Comparison of ENCODE assay signal across 2 cellular contexts in genomic region chr9:130319944-130320696, GRCh38.
TF ChIP-seq lines count a peak whose summit lies in the region.

No MANE protein-coding gene starts in this region.

TF ChIP-seq in A549, 52 proteins besides CTCF, POLR2A, EP300 and RAD21 (continued from another document):
- TF ChIP-seq ATOH8 (CRISPR knock-in tag; IDR thresholded peaks at IDR 0.05; ENCODE audit: low read depth) (no peak), RFX5 (IDR thresholded peaks at IDR 0.05) (no peak), PHF8 (IDR thresholded peaks at IDR 0.05; ENCODE audit: borderline replicate concordance, low read depth) (no peak), HEYL (CRISPR knock-in tag; IDR thresholded peaks at IDR 0.05) (no peak), KDM5A (IDR thresholded peaks at IDR 0.05) (no peak), ZSCAN20 (CRISPR knock-in tag; IDR thresholded peaks at IDR 0.05) (no peak), CHD4 (IDR thresholded peaks at IDR 0.05; ENCODE audit: borderline replicate concordance) (no peak), CBX2 (IDR thresholded peaks at IDR 0.05; ENCODE audit: borderline replicate concordance, low read depth) (no peak), HOXB5 (CRISPR knock-in tag; IDR thresholded peaks at IDR 0.05) (no peak), CHD2 (IDR thresholded peaks at IDR 0.05; ENCODE audit: low read length, partially characterized antibody) (no peak), ZNF302 (CRISPR knock-in tag; IDR thresholded peaks at IDR 0.05) (no peak), EHMT2 (IDR thresholded peaks at IDR 0.05; ENCODE audit: low read depth) (no peak), MAX (IDR thresholded peaks at IDR 0.05) (no peak), CBX8 (IDR thresholded peaks at IDR 0.05) (no peak), RNF2 (IDR thresholded peaks at IDR 0.05; ENCODE audit: borderline replicate concordance, low read depth) (no peak), TP53 (CRISPR knock-in tag; IDR thresholded peaks at IDR 0.05) (no peak), MAZ (IDR thresholded peaks at IDR 0.05; ENCODE audit: borderline replicate concordance, low read depth, low read length) (no peak)
- TF ChIP-seq, protein P1, sequence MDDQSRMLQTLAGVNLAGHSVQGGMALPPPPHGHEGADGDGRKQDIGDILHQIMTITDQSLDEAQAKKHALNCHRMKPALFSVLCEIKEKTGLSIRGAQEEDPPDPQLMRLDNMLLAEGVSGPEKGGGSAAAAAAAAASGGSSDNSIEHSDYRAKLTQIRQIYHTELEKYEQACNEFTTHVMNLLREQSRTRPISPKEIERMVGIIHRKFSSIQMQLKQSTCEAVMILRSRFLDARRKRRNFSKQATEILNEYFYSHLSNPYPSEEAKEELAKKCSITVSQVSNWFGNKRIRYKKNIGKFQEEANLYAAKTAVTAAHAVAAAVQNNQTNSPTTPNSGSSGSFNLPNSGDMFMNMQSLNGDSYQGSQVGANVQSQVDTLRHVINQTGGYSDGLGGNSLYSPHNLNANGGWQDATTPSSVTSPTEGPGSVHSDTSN (IDR thresholded peaks at IDR 0.05) = no peak

TF ChIP-seq in HCT116, 20 proteins besides CTCF, POLR2A, EP300 and RAD21 (continued from another document):
- TF ChIP-seq, protein P2, sequence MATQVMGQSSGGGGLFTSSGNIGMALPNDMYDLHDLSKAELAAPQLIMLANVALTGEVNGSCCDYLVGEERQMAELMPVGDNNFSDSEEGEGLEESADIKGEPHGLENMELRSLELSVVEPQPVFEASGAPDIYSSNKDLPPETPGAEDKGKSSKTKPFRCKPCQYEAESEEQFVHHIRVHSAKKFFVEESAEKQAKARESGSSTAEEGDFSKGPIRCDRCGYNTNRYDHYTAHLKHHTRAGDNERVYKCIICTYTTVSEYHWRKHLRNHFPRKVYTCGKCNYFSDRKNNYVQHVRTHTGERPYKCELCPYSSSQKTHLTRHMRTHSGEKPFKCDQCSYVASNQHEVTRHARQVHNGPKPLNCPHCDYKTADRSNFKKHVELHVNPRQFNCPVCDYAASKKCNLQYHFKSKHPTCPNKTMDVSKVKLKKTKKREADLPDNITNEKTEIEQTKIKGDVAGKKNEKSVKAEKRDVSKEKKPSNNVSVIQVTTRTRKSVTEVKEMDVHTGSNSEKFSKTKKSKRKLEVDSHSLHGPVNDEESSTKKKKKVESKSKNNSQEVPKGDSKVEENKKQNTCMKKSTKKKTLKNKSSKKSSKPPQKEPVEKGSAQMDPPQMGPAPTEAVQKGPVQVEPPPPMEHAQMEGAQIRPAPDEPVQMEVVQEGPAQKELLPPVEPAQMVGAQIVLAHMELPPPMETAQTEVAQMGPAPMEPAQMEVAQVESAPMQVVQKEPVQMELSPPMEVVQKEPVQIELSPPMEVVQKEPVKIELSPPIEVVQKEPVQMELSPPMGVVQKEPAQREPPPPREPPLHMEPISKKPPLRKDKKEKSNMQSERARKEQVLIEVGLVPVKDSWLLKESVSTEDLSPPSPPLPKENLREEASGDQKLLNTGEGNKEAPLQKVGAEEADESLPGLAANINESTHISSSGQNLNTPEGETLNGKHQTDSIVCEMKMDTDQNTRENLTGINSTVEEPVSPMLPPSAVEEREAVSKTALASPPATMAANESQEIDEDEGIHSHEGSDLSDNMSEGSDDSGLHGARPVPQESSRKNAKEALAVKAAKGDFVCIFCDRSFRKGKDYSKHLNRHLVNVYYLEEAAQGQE (IDR thresholded peaks at IDR 0.05; ENCODE audit: low read depth) = no peak
- TF ChIP-seq FOSL1 (IDR thresholded peaks at IDR 0.05; ENCODE audit: low read depth) = no peak
- no peak for TF ChIP-seq ELF1 (IDR thresholded peaks at IDR 0.05; ENCODE audit: borderline replicate concordance, low read depth)
- no peak for TF ChIP-seq CEBPB (IDR thresholded peaks at IDR 0.05; ENCODE audit: low read depth)
- TF ChIP-seq EGR1 (IDR thresholded peaks at IDR 0.05; ENCODE audit: low read depth) = no peak
- TF ChIP-seq JUND (IDR thresholded peaks at IDR 0.05) = no peak
- no peak for TF ChIP-seq MAX (IDR thresholded peaks at IDR 0.05)
- no peak for TF ChIP-seq EZH2phosphoT487 (IDR thresholded peaks at IDR 0.05; ENCODE audit: borderline replicate concordance)
- no peak for TF ChIP-seq YY1 (IDR thresholded peaks at IDR 0.05; ENCODE audit: extremely low read depth, insufficient replicate concordance, low read depth, low read length)
- TF ChIP-seq EZH2 (IDR thresholded peaks at IDR 0.05) = no peak
- TF ChIP-seq POLR2AphosphoS5 (IDR thresholded peaks at IDR 0.05; ENCODE audit: low read depth, low read length) = no peak
- TF ChIP-seq ATF3 (IDR thresholded peaks at IDR 0.05) = no peak
- TF ChIP-seq ZFX (IDR thresholded peaks at IDR 0.05) = no peak
- TF ChIP-seq, protein P3, sequence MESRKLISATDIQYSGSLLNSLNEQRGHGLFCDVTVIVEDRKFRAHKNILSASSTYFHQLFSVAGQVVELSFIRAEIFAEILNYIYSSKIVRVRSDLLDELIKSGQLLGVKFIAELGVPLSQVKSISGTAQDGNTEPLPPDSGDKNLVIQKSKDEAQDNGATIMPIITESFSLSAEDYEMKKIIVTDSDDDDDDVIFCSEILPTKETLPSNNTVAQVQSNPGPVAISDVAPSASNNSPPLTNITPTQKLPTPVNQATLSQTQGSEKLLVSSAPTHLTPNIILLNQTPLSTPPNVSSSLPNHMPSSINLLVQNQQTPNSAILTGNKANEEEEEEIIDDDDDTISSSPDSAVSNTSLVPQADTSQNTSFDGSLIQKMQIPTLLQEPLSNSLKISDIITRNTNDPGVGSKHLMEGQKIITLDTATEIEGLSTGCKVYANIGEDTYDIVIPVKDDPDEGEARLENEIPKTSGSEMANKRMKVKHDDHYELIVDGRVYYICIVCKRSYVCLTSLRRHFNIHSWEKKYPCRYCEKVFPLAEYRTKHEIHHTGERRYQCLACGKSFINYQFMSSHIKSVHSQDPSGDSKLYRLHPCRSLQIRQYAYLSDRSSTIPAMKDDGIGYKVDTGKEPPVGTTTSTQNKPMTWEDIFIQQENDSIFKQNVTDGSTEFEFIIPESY (IDR thresholded peaks at IDR 0.05; ENCODE audit: extremely low read depth, insufficient replicate concordance, low read length) = no peak
- TF ChIP-seq SRF (IDR thresholded peaks at IDR 0.05; ENCODE audit: low read depth) = no peak
- TF ChIP-seq SP1 (IDR thresholded peaks at IDR 0.05; ENCODE audit: low read depth) = no peak
